22 cellular contexts compared by ENCODE assay signal in the genomic region with DNA sequence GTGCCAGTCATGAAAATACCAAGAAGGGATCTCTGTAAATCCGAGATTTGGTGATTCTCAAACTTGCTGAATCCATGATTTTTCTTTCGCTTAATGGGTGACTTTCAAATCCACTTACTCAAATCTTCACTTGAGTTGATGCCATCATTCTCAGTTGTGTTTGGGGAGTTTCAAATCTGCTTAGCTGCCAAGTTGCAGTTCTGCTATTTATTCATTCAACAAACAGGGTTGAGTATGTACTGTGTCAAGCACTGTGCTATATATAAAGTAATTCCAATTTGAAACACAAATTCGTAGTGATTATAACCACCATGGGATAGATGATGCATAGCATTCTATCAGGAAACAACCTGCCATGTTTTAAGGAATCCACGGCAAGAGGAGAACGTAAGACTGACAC.
"Had no signal": no experiment of that assay in that cellular context is flagged by ENCODE, and none has a peak within 500 bp of the region (broad histone marks: within the 10 kb centered on the region; RNA-seq: fewer than 3 reads in every experiment).

No MANE protein-coding gene starts in this region.

- ATAC-seq: Right ventricle myocardium inferior had no signal

- DNase-seq: Kasumi-1; KBM-7; MM.1S; NCI-H1092 treated with DMSO at 0.1 percent for 48 hours; NCI-H1436; NCI-H187; NCI-H2029; NCI-H2081 treated with DMSO at 0.1 percent for 48 hours; NCI-H2171; NCI-H226; NCI-H446; NCI-H510A; NCI-H524 treated with DMSO at 0.1 percent for 48 hours; NCI-H69; NCI-H774; NK-92 treated with Interleukin-12 subunit alpha and Interleukin-12 subunit beta, amount 100 ng/mL, for 24 hours; OCI-M1; PC-9; Peyer's patch; SHP77 treated with DMSO at 0.1 percent for 48 hours; SJCRH30 had no signal
